Comparison of ENCODE assay signal across 10 cellular contexts in the genomic region with DNA sequence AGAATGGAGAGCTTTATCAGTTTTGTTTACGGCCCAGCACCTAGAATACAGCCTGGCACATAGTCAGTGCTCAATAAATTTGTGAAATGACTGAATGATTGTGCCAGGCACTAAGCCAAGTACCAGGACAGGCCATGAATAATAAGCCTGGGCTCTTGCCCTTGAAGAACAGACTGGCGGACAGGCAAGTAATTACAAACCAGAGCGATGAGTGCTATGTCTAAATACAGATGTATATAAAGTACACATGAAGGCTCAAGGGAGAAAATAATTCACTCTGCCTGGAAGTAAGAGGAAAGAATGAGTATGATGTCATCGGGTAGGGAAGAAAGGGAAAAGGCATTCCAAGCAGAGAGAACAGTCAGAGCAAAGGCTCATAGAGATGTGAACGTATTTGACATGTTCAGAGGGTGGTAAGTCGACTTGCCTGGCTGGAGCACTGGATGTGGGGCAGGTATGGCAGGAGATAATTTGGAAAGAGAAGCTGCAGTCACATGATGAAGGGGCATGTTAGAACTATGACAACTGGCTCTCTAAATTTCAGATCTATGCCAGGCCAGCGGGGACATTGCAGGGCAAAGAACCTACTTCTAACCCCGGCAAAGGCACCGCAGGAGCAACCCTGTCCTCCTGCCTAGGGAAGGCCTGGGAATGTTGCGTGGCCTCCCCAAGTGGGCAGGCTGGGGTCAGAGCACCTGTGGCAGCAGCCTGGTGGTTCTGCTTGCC.
DNase-seq lines count a peak whose midpoint lies in the region; ATAC-seq, FAIRE-seq and TF ChIP-seq lines count a peak whose summit lies in the region.
"Had no signal": no experiment of that assay in that cellular context is flagged by ENCODE, and none has a peak within 500 bp of the region (broad histone marks: within the 10 kb centered on the region; RNA-seq: fewer than 3 reads in every experiment).

No MANE protein-coding gene starts in this region.

- intact Hi-C loops in K562 (cut with micrococcal nuclease): loop anchor here (5.0 kb wide), 1 partner anchor 48 kb away; no protein-coding TSS in a partner anchor
- intact Hi-C loops in right cardiac atrium (cut with DNase I): loop anchor here in 2 of 4 donors (5.0 kb wide), 2 partner anchors 38 to 292 kb away; no protein-coding TSS in a partner anchor
- intact Hi-C loops in left colon (cut with DNase I, micrococcal nuclease): no loop called here

- TF ChIP-seq CTCF in K562 (IDR thresholded peaks at IDR 0.05 in 2 of 3, conservative IDR thresholded peaks at IDR 0.05 in 1 of 3; ENCODE audit: insufficient read depth in 2 of 3, low read depth in 1 of 3, low read length in 3 of 3): no peak

- H3K9ac ChIP-seq in HUES64 (ENCODE audit: low read depth, low read length) (no peak overlapping the region), K562 (ENCODE audit: insufficient read depth in 1 of 2, low read depth in 2 of 2, low read length in 2 of 2) (peak overlapping the region in 1 of 2 experiments; percentile 11; a peak in 1 of 4 replicates), stomach smooth muscle (ENCODE audit: low read length in 2 of 2) (peak overlapping the region; percentile 36 to 66)

- BruUV-seq in K562 (replicated peaks; lab: Mats Ljungman, UMichigan): no TSS peak

- no peaks in the 10 kb centered on the region for H3K9me3 ChIP-seq in HUES64 (ENCODE audit: insufficient read depth, low read depth, low read length)
- no peaks in the 10 kb centered on the region for H3K9me3 ChIP-seq in K562 (replicated peaks; ENCODE audit: control insufficient read depth, insufficient read depth, low read depth, low read length)
- H3K9me3 ChIP-seq in right cardiac atrium (ENCODE audit: control insufficient read depth, low read length): no peaks in the 10 kb centered on the region
- H3K9me3 ChIP-seq in stomach smooth muscle (ENCODE audit: control insufficient read depth in 2 of 2, low read length in 2 of 2): no peaks in the 10 kb centered on the region

- FAIRE-seq in K562 (lab: Jason Lieb, UNC): no peak

- H3K4me1 ChIP-seq in HUES64 (ENCODE audit: insufficient read depth, low read length): peaks cover 8% of the 10 kb centered on the region
- peaks cover 20 to 27% of the 10 kb centered on the region in 2 experiments for H3K4me1 ChIP-seq in K562 (replicated peaks in 1 of 2; ENCODE audit: control insufficient read depth in 2 of 2, insufficient read depth in 2 of 2, low read length in 2 of 2)
- H3K4me1 ChIP-seq in right cardiac atrium (ENCODE audit: control insufficient read depth, insufficient read depth, low read length): peaks cover 10% of the 10 kb centered on the region
- H3K4me1 ChIP-seq in stomach smooth muscle (ENCODE audit: control insufficient read depth, insufficient read depth, low read length): peaks cover 35% of the 10 kb centered on the region

- no peak for TF ChIP-seq POLR2A in K562 (conservative IDR thresholded peaks at IDR 0.05)

- WGBS in HUES64: 89% methylated on average over 10 of the region's 10 CpGs
- WGBS in K562 (ENCODE audit: insufficient coverage, low coverage, missing lambda C conversion rate): 67% methylated on average over 10 of the region's 10 CpGs
- WGBS in right cardiac atrium: 74% methylated on average over 10 of the region's 10 CpGs

- no peaks in the 10 kb centered on the region for H4K20me1 ChIP-seq in K562 (replicated peaks; ENCODE audit: control insufficient read depth, insufficient read depth, low read length)

- H3K36me3 ChIP-seq in HUES64 (ENCODE audit: insufficient read depth, low read length) (no peaks in the 10 kb centered on the region), K562 (ENCODE audit: control insufficient read depth, insufficient read depth, low read length) (no peaks in the 10 kb centered on the region), stomach smooth muscle (ENCODE audit: control insufficient read depth in 2 of 2, insufficient read depth in 2 of 2, low read length in 2 of 2) (no peaks in the 10 kb centered on the region)

- in situ Hi-C loops in K562 (cut with MboI): no loop called here

- H3K27ac ChIP-seq in HUES64 (ENCODE audit: low read depth, low read length) (0 out of 2 replicates have a peak overlapping the region, but pooled peaks have one; percentile 8), K562 (ENCODE audit: extremely low read depth, low read depth, low read length) (no peak overlapping the region), right cardiac atrium (ENCODE audit: low read length) (peak overlapping the region; percentile 92), stomach smooth muscle (ENCODE audit: low read length) (peak overlapping the region; percentile 87)

- POLR2A ChIA-PET in K562 (lab: Yijun Ruan, JAX): interaction anchor here (0.7 to 1.2 kb wide), 2 partner anchors 121 to 198 kb away, joined by 4 read pairs; no protein-coding TSS in a partner anchor

- no peak overlapping the region for H3K4me3 ChIP-seq in HUES64 (ENCODE audit: low read length)
- H3K4me3 ChIP-seq in K562: no peak overlapping the region
- no peak overlapping the region for H3K4me3 ChIP-seq in right cardiac atrium (ENCODE audit: low read length)
- H3K4me3 ChIP-seq in stomach smooth muscle (ENCODE audit: low read length in 2 of 2): peak overlapping the region in 1 of 2 donors; percentile 8

- no peak overlapping the region for H3K4me2 ChIP-seq in K562 (ENCODE audit: insufficient read depth, low read length)

- CTCF ChIA-PET in K562 (lab: Yijun Ruan, JAX; ENCODE audit: low intra/inter-chr PET ratio): interaction anchor here (0.6 kb wide), 1 partner anchor 101 kb away, joined by 3 read pairs; no protein-coding TSS in a partner anchor

- H3K27me3 ChIP-seq in HUES64 (ENCODE audit: insufficient read depth, low read length) (no peaks in the 10 kb centered on the region), K562 (ENCODE audit: control insufficient read depth in 2 of 2, insufficient read depth in 2 of 2, low read length in 2 of 2) (0 out of 5 replicates have a peak, but pooled peaks cover 0 to 5% of the 10 kb centered on the region in 2 experiments), right cardiac atrium (ENCODE audit: control insufficient read depth, insufficient read depth) (no peaks in the 10 kb centered on the region), stomach smooth muscle (ENCODE audit: control insufficient read depth in 1 of 2, insufficient read depth in 2 of 2, low read length in 2 of 2) (no peaks in the 10 kb centered on the region)

- H3K79me2 ChIP-seq in K562 (ENCODE audit: control insufficient read depth, insufficient read depth, low read length): no peaks in the 10 kb centered on the region

- no peaks in the 10 kb centered on the region for H3K9me1 ChIP-seq in K562 (ENCODE audit: control insufficient read depth, insufficient read depth, low read length)

- no peak overlapping the region for H2AFZ ChIP-seq in K562 (ENCODE audit: low read depth, low read length)

- no peak for DNase-seq in K562 (ENCODE audit: extremely low read depth in 1 of 4, low spot score in 3 of 4)
- DNase-seq in right cardiac atrium: no peak
- DNase-seq in activated gamma-delta T cell treated with Interleukin-2 at 50 U/mL for 16 hours: no peak
- DNase-seq in left colon: no peak
- DNase-seq: NCI-H1694, nephron progenitor cell had no signal

- no peak for TF ChIP-seq EP300 in K562 (IDR thresholded peaks at IDR 0.05; ENCODE audit: low read length)

- no peak for TF ChIP-seq RAD21 in K562 (CRISPR knock-in tag; conservative IDR thresholded peaks at IDR 0.05 in 1 of 2, IDR thresholded peaks at IDR 0.05 in 1 of 2)

- ATAC-seq in K562 (no peak), right cardiac atrium (no peak), GM21737 (IDR thresholded peaks at IDR 0.05; ENCODE audit: unreplicated experiment) (no peak), HG03159 (IDR thresholded peaks at IDR 0.05; ENCODE audit: unreplicated experiment) (no peak), left colon (no peak)

TF ChIP-seq in K562, 482 proteins besides CTCF, POLR2A, EP300 and RAD21:
- TF ChIP-seq, protein P1, sequence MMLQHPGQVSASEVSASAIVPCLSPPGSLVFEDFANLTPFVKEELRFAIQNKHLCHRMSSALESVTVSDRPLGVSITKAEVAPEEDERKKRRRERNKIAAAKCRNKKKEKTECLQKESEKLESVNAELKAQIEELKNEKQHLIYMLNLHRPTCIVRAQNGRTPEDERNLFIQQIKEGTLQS (IDR thresholded peaks at IDR 0.05): peak; percentile 56; the same call in 1 of the 2 replicates
- TF ChIP-seq, protein P1 (CRISPR knock-in tag; conservative IDR thresholded peaks at IDR 0.05): no peak
- TF ChIP-seq ATF7 (IDR thresholded peaks at IDR 0.05) (peak; percentile 36; the same call in 1 of the 2 replicates), ZNF75A (CRISPR knock-in tag; IDR thresholded peaks at IDR 0.05) (no peak)
- TF ChIP-seq, protein P2, sequence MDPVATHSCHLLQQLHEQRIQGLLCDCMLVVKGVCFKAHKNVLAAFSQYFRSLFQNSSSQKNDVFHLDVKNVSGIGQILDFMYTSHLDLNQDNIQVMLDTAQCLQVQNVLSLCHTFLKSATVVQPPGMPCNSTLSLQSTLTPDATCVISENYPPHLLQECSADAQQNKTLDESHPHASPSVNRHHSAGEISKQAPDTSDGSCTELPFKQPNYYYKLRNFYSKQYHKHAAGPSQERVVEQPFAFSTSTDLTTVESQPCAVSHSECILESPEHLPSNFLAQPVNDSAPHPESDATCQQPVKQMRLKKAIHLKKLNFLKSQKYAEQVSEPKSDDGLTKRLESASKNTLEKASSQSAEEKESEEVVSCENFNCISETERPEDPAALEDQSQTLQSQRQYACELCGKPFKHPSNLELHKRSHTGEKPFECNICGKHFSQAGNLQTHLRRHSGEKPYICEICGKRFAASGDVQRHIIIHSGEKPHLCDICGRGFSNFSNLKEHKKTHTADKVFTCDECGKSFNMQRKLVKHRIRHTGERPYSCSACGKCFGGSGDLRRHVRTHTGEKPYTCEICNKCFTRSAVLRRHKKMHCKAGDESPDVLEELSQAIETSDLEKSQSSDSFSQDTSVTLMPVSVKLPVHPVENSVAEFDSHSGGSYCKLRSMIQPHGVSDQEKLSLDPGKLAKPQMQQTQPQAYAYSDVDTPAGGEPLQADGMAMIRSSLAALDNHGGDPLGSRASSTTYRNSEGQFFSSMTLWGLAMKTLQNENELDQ (CRISPR knock-in tag; IDR thresholded peaks at IDR 0.05; ENCODE audit: borderline replicate concordance): no peak
